In genomic region chr19:54558339-54558738, GRCh38 we compare ENCODE assay signal across 23 cellular contexts. TPM values are rescaled to one million over a fixed set of nuclear protein-coding genes. Genes with fewer than 3 reads are reported as not detected.
A peak's percentile ranks its signal among the peaks of the same experiment; 100 is the strongest.
DNase-seq lines count a peak whose midpoint lies in the region; ATAC-seq, FAIRE-seq and TF ChIP-seq lines count a peak whose summit lies in the region.
"Had no signal": no experiment of that assay in that cellular context is flagged by ENCODE, and none has a peak within 500 bp of the region (broad histone marks: within the 10 kb centered on the region; RNA-seq: fewer than 3 reads in every experiment).

No MANE protein-coding gene starts in this region.

- no peaks in the 10 kb centered on the region; a peak in 1 of 4 replicates for H3K27me3 ChIP-seq in GM12878 (replicated peaks in 1 of 2; ENCODE audit: control insufficient read depth in 2 of 2, insufficient read depth in 2 of 2, low read length in 1 of 2)

- H3K27ac ChIP-seq in GM12878 (ENCODE audit: control insufficient read depth, insufficient read depth): no peak overlapping the region
- H3K27ac ChIP-seq: SK-N-MC had no signal

- RAD21 ChIA-PET in GM12878 (lab: Charles Lee; ENCODE audit: unreplicated experiment): interaction anchor here (1.0 kb wide), 1 partner anchor 15 kb away, joined by 3 read pairs; no protein-coding TSS in a partner anchor

- no peak overlapping the region for H3K4me3 ChIP-seq in GM12878
- H3K4me3 ChIP-seq: SK-N-MC had no signal

- no peak overlapping the region for H3K9ac ChIP-seq in GM12878 (ENCODE audit: control insufficient read depth, insufficient read depth, low read length)

- H3K4me2 ChIP-seq in GM12878 (ENCODE audit: control insufficient read depth, insufficient read depth): no peak overlapping the region

- H3K4me3 Mint-ChIP-seq in natural killer cell: no peak overlapping the region
- H3K4me3 Mint-ChIP-seq in natural killer cell treated with Interleukin-12 subunit alpha and Interleukin-12 subunit beta and Interleukin-15 and Interleukin-18, amount 100 ng/mL, for 72 hours: no peak overlapping the region
- H3K4me3 Mint-ChIP-seq: CD14-positive monocyte, IgD-negative memory B cell had no signal

- CTCF ChIA-PET in GM12878 (lab: Yijun Ruan, JAX) (interaction anchor here (0.8 to 1.2 kb wide), 3 partner anchors 69 to 116 kb away, joined by 3 to 5 read pairs (median 4); no protein-coding TSS in a partner anchor), GM10248 (lab: Yijun Ruan, JAX) (interaction anchor here (0.8 to 1.8 kb wide), 5 partner anchors 12 to 116 kb away, joined by 3 to 5 read pairs (median 3); no protein-coding TSS in a partner anchor)

- no peaks in the 10 kb centered on the region for H3K36me3 ChIP-seq in GM12878 (ENCODE audit: control insufficient read depth in 2 of 2, insufficient read depth in 2 of 2, low read length in 1 of 2)

- POLR2A ChIA-PET in GM12878 (lab: Charles Lee): no interaction called here
- POLR2A ChIA-PET in GM10248 (lab: Yijun Ruan, JAX): no interaction called here

- peaks cover 41 to 48% of the 10 kb centered on the region in 2 donors for H3K27me3 Mint-ChIP-seq in natural killer cell (ENCODE audit: low read depth in 2 of 2)
- H3K27me3 Mint-ChIP-seq in natural killer cell treated with Interleukin-12 subunit alpha and Interleukin-12 subunit beta and Interleukin-15 and Interleukin-18, amount 100 ng/mL, for 72 hours: peaks cover 27 to 40% of the 10 kb centered on the region in 2 donors

- intact Hi-C loops in natural killer cell (cut with micrococcal nuclease): no loop called here
- intact Hi-C loops in GM12878 (cut with micrococcal nuclease; ENCODE audit: unreplicated experiment): no loop called here
- intact Hi-C loops in posterior vena cava (cut with DNase I): loop anchor here in 1 of 2 donors (5.0 kb wide), 1 partner anchor 719 kb away; no protein-coding TSS in a partner anchor

- peak in 2 of 3 donors; percentile 36 to 45 for ATAC-seq in natural killer cell
- no peak for ATAC-seq in natural killer cell treated with Interleukin-12 subunit alpha and Interleukin-12 subunit beta and Interleukin-15 and Interleukin-18, amount 100 ng/mL, for 72 hours
- no peak for ATAC-seq in GM12878
- no peak for ATAC-seq in HG03565 (IDR thresholded peaks at IDR 0.05; ENCODE audit: unreplicated experiment)

- H4K20me1 ChIP-seq in GM12878 (ENCODE audit: control insufficient read depth, insufficient read depth): no peaks in the 10 kb centered on the region

- no peaks in the 10 kb centered on the region for H3K36me3 Mint-ChIP-seq in natural killer cell
- H3K36me3 Mint-ChIP-seq in natural killer cell treated with Interleukin-12 subunit alpha and Interleukin-12 subunit beta and Interleukin-15 and Interleukin-18, amount 100 ng/mL, for 72 hours: no peaks in the 10 kb centered on the region
- H3K36me3 Mint-ChIP-seq: CD14-positive monocyte, IgD-negative memory B cell had no signal

- BruUV-seq in GM12878 (replicated peaks; lab: Mats Ljungman, UMichigan): no TSS peak

- no peak overlapping the region for H3K27ac Mint-ChIP-seq in natural killer cell
- peak overlapping the region in 1 of 2 donors; percentile 52 for H3K27ac Mint-ChIP-seq in natural killer cell treated with Interleukin-12 subunit alpha and Interleukin-12 subunit beta and Interleukin-15 and Interleukin-18, amount 100 ng/mL, for 72 hours
- H3K27ac Mint-ChIP-seq: CD14-positive monocyte, IgD-negative memory B cell had no signal

- SMC1A ChIA-PET in GM12878 (lab: Charles Lee; ENCODE audit: uncharacterized antibody, unreplicated experiment): interaction anchor here (1.1 to 1.7 kb wide), 6 partner anchors 12 to 68 kb away, joined by 3 to 6 read pairs (median 4); no protein-coding TSS in a partner anchor

- no peak for FAIRE-seq in GM12878 (lab: Jason Lieb, UNC)

- no peaks in the 10 kb centered on the region for H3K9me3 Mint-ChIP-seq in natural killer cell
- no peaks in the 10 kb centered on the region for H3K9me3 Mint-ChIP-seq in natural killer cell treated with Interleukin-12 subunit alpha and Interleukin-12 subunit beta and Interleukin-15 and Interleukin-18, amount 100 ng/mL, for 72 hours
- H3K9me3 Mint-ChIP-seq: CD14-positive monocyte, IgD-negative memory B cell had no signal

- in situ Hi-C loops in GM12878 (cut with MboI): no loop called here
- in situ Hi-C loops in GM13976 (cut with MboI; ENCODE audit: low sequenced_read_pairs, unreplicated experiment): no loop called here

- H3K79me2 ChIP-seq in GM12878 (ENCODE audit: control insufficient read depth, insufficient read depth, low read length): no peaks in the 10 kb centered on the region

- H3K4me1 Mint-ChIP-seq in natural killer cell: no peaks in the 10 kb centered on the region
- H3K4me1 Mint-ChIP-seq in natural killer cell treated with Interleukin-12 subunit alpha and Interleukin-12 subunit beta and Interleukin-15 and Interleukin-18, amount 100 ng/mL, for 72 hours (ENCODE audit: low read depth in 2 of 2): no peaks in the 10 kb centered on the region
- H3K4me1 Mint-ChIP-seq: CD14-positive monocyte had no signal

- no peak for TF ChIP-seq POLR2A in GM12878 (IDR thresholded peaks at IDR 0.05; ENCODE audit: low read depth, low read length)

- no peak for TF ChIP-seq RAD21 in GM12878 (IDR thresholded peaks at IDR 0.05; ENCODE audit: insufficient read depth, low read depth, low read length)

- WGBS in GM12878 (ENCODE audit: insufficient coverage, insufficient replicate concordance, low lambda C conversion rate, missing lambda C conversion rate): 46% methylated on average over 3 of the region's 3 CpGs

- H3K4me1 ChIP-seq in GM12878 (ENCODE audit: control insufficient read depth, insufficient read depth, low read length): peaks cover 8% of the 10 kb centered on the region; the same call in 1 of the 2 replicates

- TF ChIP-seq CTCF in natural killer cell (IDR thresholded peaks at IDR 0.05) (no peak), GM12878 (IDR thresholded peaks at IDR 0.05 in 2 of 3, conservative IDR thresholded peaks at IDR 0.05 in 1 of 3; ENCODE audit: control insufficient read depth in 2 of 3, extremely low read depth in 1 of 3, insufficient read depth in 1 of 3, low read depth in 3 of 3, low read length in 3 of 3) (no peak), GM13976 (IDR thresholded peaks at IDR 0.05; ENCODE audit: borderline replicate concordance, control extremely low read depth, extremely low read depth, insufficient read depth, missing control alignments) (no peak), GM10248 (IDR thresholded peaks at IDR 0.05; ENCODE audit: control extremely low read depth, extremely low read depth, low read depth, missing control alignments) (no peak)

- DNase-seq in natural killer cell (no peak), MV-4-11 (lab: John Stamatoyannopoulos, UW) (peak; percentile 68), GM12878 (ENCODE audit: low read depth, low spot score) (no peak), posterior vena cava (ENCODE audit: low spot score) (peak; percentile 14), GM13976 (ENCODE audit: low spot score) (no peak), GM10248 (ENCODE audit: extremely low spot score) (no peak)
- DNase-seq in natural killer cell treated with Interleukin-12 subunit alpha and Interleukin-12 subunit beta and Interleukin-15 and Interleukin-18, amount 100 ng/mL, for 72 hours (ENCODE audit: low spot score): no peak
- DNase-seq: ACHN, GF-D8, NCI-H1105, NCI-H187, NCI-H2171 treated with DMSO at 0.1 percent for 48 hours, NCI-H446 treated with DMSO at 0.1 percent for 48 hours, NCI-H748 treated with DMSO at 0.1 percent for 48 hours, Right ventricle myocardium superior had no signal

- H2AFZ ChIP-seq in GM12878 (ENCODE audit: control insufficient read depth, low read depth, low read length): no peak overlapping the region

- H3K9me3 ChIP-seq in GM12878 (replicated peaks; ENCODE audit: control insufficient read depth, insufficient read depth, low read length): no peaks in the 10 kb centered on the region

- no peak for TF ChIP-seq EP300 in GM12878 (IDR thresholded peaks at IDR 0.05; ENCODE audit: borderline replicate concordance in 1 of 2, control insufficient read depth in 1 of 2, low read depth in 2 of 2, low read length in 2 of 2)

RNA-seq across cellular contexts. Expression of gene LILRA2, which starts 15.3 kb away (rescaled TPM):
- 1 to 10 TPM; 1.4 to 8.4 (median 5.6) TPM for total RNA-seq in natural killer cell
- 1 to 10 TPM in 1 of 2 donors, not detected in 1; 2.5 TPM for total RNA-seq in natural killer cell treated with Interleukin-12 subunit alpha and Interleukin-12 subunit beta and Interleukin-15 and Interleukin-18, amount 100 ng/mL, for 72 hours
- 2.1 and 2.4 TPM in 2 replicates for total RNA-seq in GM12878 (2013; cell fraction: nucleolus; rRNA removed)
- 0.38 and 0.51 TPM in 2 replicates for total RNA-seq in GM12878 (2014; rRNA removed)
- 0.40 and 0.60 TPM in 2 replicates for total RNA-seq in GM12878 (2014; rRNA removed; fragmentation: Illumina TruSeq; extraction: Trizol)
- 1.1 and 1.5 TPM in 2 replicates for total RNA-seq in GM12878 (2021)
- 0.14 TPM for polyA plus RNA-seq in GM12878 (2011; ENCODE audit: low read depth)
- polyA plus RNA-seq in GM12878 (2011; rRNA removed): 0.10 and 0.20 TPM in 2 replicates
- 0.18 and 0.36 TPM in 2 replicates for polyA plus RNA-seq in GM12878 (2011; cell fraction: cytosol; rRNA removed)
- 0.12 and 0.22 TPM in 2 replicates for polyA plus RNA-seq in GM12878 (2011; cell fraction: nucleus; rRNA removed)
- 0.73 and 0.89 TPM in 2 replicates for polyA plus RNA-seq in GM12878 (2012)
- 0.13 and 0.91 TPM in 2 replicates for polyA plus RNA-seq in GM12878 (2014; fragmentation: Illumina TruSeq; extraction: Trizol)
- polyA plus RNA-seq in GM12878 (2014; fragmentation: Nextera tagmentation; extraction: Ambion mirVana): under 1 TPM; 0.16 to 0.24 TPM
- polyA plus RNA-seq in GM12878 (2014; rRNA removed): 1.1 and 1.8 TPM in 2 replicates
- under 1 TPM; 0.43 TPM for polyA plus RNA-seq in GM12878 (2016; fragmentation: Nextera tagmentation; extraction: Ambion mirVana)
- polyA minus RNA-seq in GM12878 (2011; rRNA and poly(A)+ RNA removed): 0.36 TPM in 1 of 2 replicates, not detected in the other
- not detected in 2 replicates for polyA minus RNA-seq in GM12878 (2011; cell fraction: cytosol; rRNA and poly(A)+ RNA removed)
- polyA minus RNA-seq in GM12878 (2011; cell fraction: nucleus; rRNA and poly(A)+ RNA removed): 0.24 TPM in 1 of 2 replicates, not detected in the other
- total RNA-seq in posterior vena cava: 1 to 10 TPM; 2.8 to 6.6 TPM
- total RNA-seq: Daoy, H4, HT-29 had no signal

RNA-seq across cellular contexts. Expression of gene LILRA1, which starts 35.1 kb away (rescaled TPM):
- total RNA-seq in natural killer cell (10 to 100 TPM in 1 of 3 donors, 1 to 10 TPM in 2; 1.4 to 13.0 (median 6.1) TPM), GM12878 (2014; rRNA removed) (not detected in 2 replicates), GM12878 (2014; rRNA removed; fragmentation: Illumina TruSeq; extraction: Trizol) (not detected in 2 replicates), GM12878 (2021) (not detected in 2 replicates), posterior vena cava (1 to 10 TPM; 1.7 to 1.8 TPM)
- under 1 TPM in 1 of 2 donors, not detected in 1; 0.31 TPM for total RNA-seq in natural killer cell treated with Interleukin-12 subunit alpha and Interleukin-12 subunit beta and Interleukin-15 and Interleukin-18, amount 100 ng/mL, for 72 hours
- total RNA-seq in GM12878 (2013; cell fraction: nucleolus; rRNA removed): 0.27 and 0.65 TPM in 2 replicates
- polyA plus RNA-seq in GM12878 (2011; ENCODE audit: low read depth): 0.10 TPM
- polyA plus RNA-seq in GM12878 (2011; rRNA removed) (not detected in 2 replicates), GM12878 (2014; fragmentation: Illumina TruSeq; extraction: Trizol) (0.04 TPM in 1 of 2 replicates, not detected in the other), GM12878 (2014; fragmentation: Nextera tagmentation; extraction: Ambion mirVana) (not detected), GM12878 (2014; rRNA removed) (not detected in 2 replicates), GM12878 (2016; fragmentation: Nextera tagmentation; extraction: Ambion mirVana) (not detected)
- 0.03 TPM in 1 of 2 replicates, not detected in the other for polyA plus RNA-seq in GM12878 (2011; cell fraction: cytosol; rRNA removed)
- not detected in 2 replicates for polyA plus RNA-seq in GM12878 (2011; cell fraction: nucleus; rRNA removed)
- polyA plus RNA-seq in GM12878 (2012): 0.16 and 0.21 TPM in 2 replicates
- not detected in 2 replicates for polyA minus RNA-seq in GM12878 (2011; rRNA and poly(A)+ RNA removed)
- not detected in 2 replicates for polyA minus RNA-seq in GM12878 (2011; cell fraction: cytosol; rRNA and poly(A)+ RNA removed)
- polyA minus RNA-seq in GM12878 (2011; cell fraction: nucleus; rRNA and poly(A)+ RNA removed): not detected in 2 replicates
- total RNA-seq: Daoy; H4; HT-29; T-helper 1 cell treated with Interleukin-12 subunit alpha and Interleukin-12 subunit beta and Interleukin-4 antibody, amounts not matched to agents 30 ng/mL and 1 ng/mL, for 36 hours had no signal
- polyA plus RNA-seq: IgD-negative memory B cell had no signal

RNA-seq across cellular contexts. Expression of gene LAIR2, which starts 55.7 kb away (rescaled TPM):
- total RNA-seq in natural killer cell (10 to 100 TPM; 44.1 to 67.7 (median 53.3) TPM), GM12878 (2014; rRNA removed) (not detected in 2 replicates), GM12878 (2014; rRNA removed; fragmentation: Illumina TruSeq; extraction: Trizol) (not detected in 2 replicates), GM12878 (2021) (not detected in 2 replicates), posterior vena cava (not detected)
- 10 to 100 TPM; 18.4 to 48.0 TPM for total RNA-seq in natural killer cell treated with Interleukin-12 subunit alpha and Interleukin-12 subunit beta and Interleukin-15 and Interleukin-18, amount 100 ng/mL, for 72 hours
- total RNA-seq in GM12878 (2013; cell fraction: nucleolus; rRNA removed): not detected in 2 replicates
- not detected for polyA plus RNA-seq in GM12878 (2011; ENCODE audit: low read depth)
- polyA plus RNA-seq in GM12878 (2011; rRNA removed) (0.26 TPM in 1 of 2 replicates, not detected in the other), GM12878 (2014; fragmentation: Illumina TruSeq; extraction: Trizol) (not detected in 2 replicates), GM12878 (2014; fragmentation: Nextera tagmentation; extraction: Ambion mirVana) (not detected), GM12878 (2014; rRNA removed) (not detected in 2 replicates), GM12878 (2016; fragmentation: Nextera tagmentation; extraction: Ambion mirVana) (not detected)
- 0.27 and 0.40 TPM in 2 replicates for polyA plus RNA-seq in GM12878 (2011; cell fraction: cytosol; rRNA removed)
- polyA plus RNA-seq in GM12878 (2011; cell fraction: nucleus; rRNA removed): 0.54 TPM in 1 of 2 replicates, not detected in the other
- 0.18 TPM in 1 of 2 replicates, not detected in the other for polyA plus RNA-seq in GM12878 (2012)
- not detected in 2 replicates for polyA minus RNA-seq in GM12878 (2011; rRNA and poly(A)+ RNA removed)
- polyA minus RNA-seq in GM12878 (2011; cell fraction: cytosol; rRNA and poly(A)+ RNA removed): not detected in 2 replicates
- not detected in 2 replicates for polyA minus RNA-seq in GM12878 (2011; cell fraction: nucleus; rRNA and poly(A)+ RNA removed)
- total RNA-seq: Daoy, H4, HT-29, Right ventricle myocardium superior had no signal

Comparison
In these comparisons a context has a peak if more than half of its experiments do, and no peak if none do; other contexts are left out.
1. ATAC-seq: peak in natural killer cell (2 of 3); none in natural killer cell treated with Interleukin-12 subunit alpha and Interleukin-12 subunit beta and Interleukin-15 and Interleukin-18, amount 100 ng/mL, for 72 hours (0 of 2), GM12878 (single experiment) and HG03565 (single experiment).
2. DNase-seq: peak in MV-4-11 (single experiment) and posterior vena cava (single experiment); none in natural killer cell (single experiment), natural killer cell treated with Interleukin-12 subunit alpha and Interleukin-12 subunit beta and Interleukin-15 and Interleukin-18, amount 100 ng/mL, for 72 hours (single experiment), GM12878 (single experiment), GM13976 (single experiment) and GM10248 (single experiment).
3. RNA of gene LAIR2, which starts 55.7 kb away (total RNA-seq): 44.1 to 67.7 TPM in natural killer cell and 18.4 to 48.0 TPM in natural killer cell treated with Interleukin-12 subunit alpha and Interleukin-12 subunit beta and Interleukin-15 and Interleukin-18, amount 100 ng/mL, for 72 hours; not detected in GM12878 and not detected in posterior vena cava; every median in the first group is over 10 times any median in the second.